ENCODE assay signal across 19 cellular contexts in genomic region chr4:166044871-166045270, GRCh38.
"Had no signal": no experiment of that assay in that cellular context is flagged by ENCODE, and none has a peak within 500 bp of the region (broad histone marks: within the 10 kb centered on the region; RNA-seq: fewer than 3 reads in every experiment).

No MANE protein-coding gene starts in this region.

- H3K36me3 ChIP-seq: heart left ventricle, right lobe of liver, tibial artery, upper lobe of right lung, vagina had no signal

- H3K4me1 Mint-ChIP-seq: naive thymus-derived CD4-positive, alpha-beta T cell; nephron progenitor cell; stimulated activated effector memory CD8-positive, alpha-beta T cell treated with anti-CD3 and anti-CD28 coated beads, Interleukin-12 subunit alpha, Interleukin-12 subunit beta, amount 100 ng/mL, for 72 hours had no signal

- H3K27ac ChIP-seq: heart left ventricle, psoas muscle, right lobe of liver, tibial artery, upper lobe of right lung, vagina had no signal

- H3K9me3 Mint-ChIP-seq: nephron progenitor cell; stimulated activated naive CD8-positive, alpha-beta T cell treated with anti-CD3 and anti-CD28 coated beads, Interleukin-15, Interleukin-2, amounts not matched to agents 100 ng/mL and 50 ng/mL, for 24 hours had no signal

- H3K36me3 Mint-ChIP-seq: naive thymus-derived CD4-positive, alpha-beta T cell; stimulated activated effector memory CD8-positive, alpha-beta T cell treated with anti-CD3 and anti-CD28 coated beads, Interleukin-12 subunit alpha, Interleukin-12 subunit beta, amount 100 ng/mL, for 72 hours had no signal

- ATAC-seq: heart left ventricle, psoas muscle, right lobe of liver, upper lobe of right lung had no signal

- H3K4me1 ChIP-seq: heart left ventricle, psoas muscle, right lobe of liver, tibial artery, upper lobe of right lung had no signal

- DNase-seq: effector memory CD4-positive, alpha-beta T cell; foreskin melanocyte; heart left ventricle; hypothalamus; kidney glomerular epithelial cell; naive thymus-derived CD4-positive, alpha-beta T cell; nephron progenitor cell; psoas muscle; retina; right lobe of liver; stimulated activated CD4-positive, alpha-beta T cell treated with anti-CD3 and anti-CD28 coated beads, Interleukin-4, amount 100 ng/mL, for 1 hour; stimulated activated CD8-positive, alpha-beta memory T cell treated with anti-CD3 and anti-CD28 coated beads, Interleukin-4, amount 100 ng/mL, for 48 hours; tibial artery; upper lobe of right lung had no signal

- H3K27ac Mint-ChIP-seq: naive thymus-derived CD4-positive, alpha-beta T cell; nephron progenitor cell; stimulated activated effector memory CD8-positive, alpha-beta T cell treated with anti-CD3 and anti-CD28 coated beads, Interleukin-12 subunit alpha, Interleukin-12 subunit beta, amount 100 ng/mL, for 72 hours; stimulated activated naive CD8-positive, alpha-beta T cell treated with anti-CD3 and anti-CD28 coated beads, Interleukin-15, Interleukin-2, amounts not matched to agents 100 ng/mL and 50 ng/mL, for 24 hours had no signal

- H3K27me3 Mint-ChIP-seq: naive thymus-derived CD4-positive, alpha-beta T cell; stimulated activated naive CD8-positive, alpha-beta T cell treated with anti-CD3 and anti-CD28 coated beads, Interleukin-15, Interleukin-2, amounts not matched to agents 100 ng/mL and 50 ng/mL, for 24 hours had no signal

- H3K27me3 ChIP-seq: heart left ventricle, right lobe of liver, tibial artery, upper lobe of right lung, vagina had no signal

- H3K4me3 ChIP-seq: heart left ventricle, psoas muscle, right lobe of liver, tibial artery, upper lobe of right lung, vagina had no signal

- FAIRE-seq: endometrium, islet of Langerhans had no signal

- H3K4me3 Mint-ChIP-seq: naive thymus-derived CD4-positive, alpha-beta T cell; nephron progenitor cell; stimulated activated effector memory CD8-positive, alpha-beta T cell treated with anti-CD3 and anti-CD28 coated beads, Interleukin-12 subunit alpha, Interleukin-12 subunit beta, amount 100 ng/mL, for 72 hours; stimulated activated naive CD8-positive, alpha-beta T cell treated with anti-CD3 and anti-CD28 coated beads, Interleukin-15, Interleukin-2, amounts not matched to agents 100 ng/mL and 50 ng/mL, for 24 hours had no signal

- H3K9me3 ChIP-seq: heart left ventricle, psoas muscle, right lobe of liver, tibial artery, upper lobe of right lung, vagina had no signal
